ENCODE assay signal across 8 cellular contexts in genomic region chr17:18185391-18185790, GRCh38. TPM values are rescaled to one million over a fixed set of nuclear protein-coding genes. Genes with fewer than 3 reads are reported as not detected.
A peak's percentile ranks its signal among the peaks of the same experiment; 100 is the strongest.
DNase-seq lines count a peak whose midpoint lies in the region; ATAC-seq and TF ChIP-seq lines count a peak whose summit lies in the region.

No MANE protein-coding gene starts in this region.

- H3K36me3 ChIP-seq in HUES6 (ENCODE audit: control insufficient read depth, insufficient read depth, low read length) = peaks cover 43% of the 10 kb centered on the region
- H3K36me3 ChIP-seq in body of pancreas (replicated peaks in 1 of 2; ENCODE audit: insufficient read depth in 1 of 2, low read depth in 2 of 2) = no peaks in the 10 kb centered on the region
- H3K36me3 ChIP-seq in uterus = no peaks in the 10 kb centered on the region

- H3K27ac ChIP-seq in 22Rv1 = 0 out of 2 replicates have a peak overlapping the region, but pooled peaks have one; percentile 22
- H3K27ac ChIP-seq in HUES6 (ENCODE audit: low read depth, low read length) = no peak overlapping the region
- H3K27ac ChIP-seq in body of pancreas = peak overlapping the region; percentile 17 to 98 (median 80)
- peak overlapping the region; percentile 93 to 96 for H3K27ac ChIP-seq in uterus

- H3K4me3 ChIP-seq in HUES6 (ENCODE audit: low read depth, low read length) = peak overlapping the region; percentile 67
- H3K4me3 ChIP-seq in body of pancreas = peak overlapping the region; percentile 4 to 94
- H3K4me3 ChIP-seq in uterus = peak overlapping the region; percentile 90 to 92

- no peak for TF ChIP-seq POLR2A in body of pancreas (IDR thresholded peaks at IDR 0.05)
- no peak for TF ChIP-seq POLR2A in uterus (IDR thresholded peaks at IDR 0.05)

- intact Hi-C loops in body of pancreas (cut with DNase I) (no loop called here), uterus (cut with DNase I; ENCODE audit: low total_unique reads) (no loop called here)

- no peak for ATAC-seq in body of pancreas

- H3K9ac ChIP-seq in HUES6 (ENCODE audit: low read length) = peak overlapping the region; percentile 54

- H3K27me3 ChIP-seq in HUES6 (ENCODE audit: control insufficient read depth, insufficient read depth, low read length) (no peaks in the 10 kb centered on the region), body of pancreas (no peaks in the 10 kb centered on the region), uterus (no peaks in the 10 kb centered on the region)

- no peaks in the 10 kb centered on the region for H3K9me3 ChIP-seq in HUES6 (ENCODE audit: control insufficient read depth, insufficient read depth, low read depth, low read length)
- H3K9me3 ChIP-seq in body of pancreas = no peaks in the 10 kb centered on the region
- H3K9me3 ChIP-seq in uterus = no peaks in the 10 kb centered on the region

- in situ Hi-C loops in GM13976 (cut with MboI; ENCODE audit: low sequenced_read_pairs, unreplicated experiment) = no loop called here

- H3K4me1 ChIP-seq in HUES6 (ENCODE audit: control insufficient read depth, insufficient read depth, low read length) (peaks cover 40% of the 10 kb centered on the region), body of pancreas (peaks cover 66% of the 10 kb centered on the region), uterus (peaks cover 13 to 28% of the 10 kb centered on the region in 2 donors)

- peak in 1 of 4 donors; percentile 14 for DNase-seq in body of pancreas
- peak; percentile 39 for DNase-seq in medulla oblongata (ENCODE audit: extremely low spot score)
- DNase-seq in uterus = no peak
- no peak for DNase-seq in GM13976 (ENCODE audit: low spot score)
- DNase-seq in HPDE6-E6E7 (ENCODE audit: extremely low spot score) = no peak
- no peak for DNase-seq in HuH-7 (ENCODE audit: low spot score)

- TF ChIP-seq CTCF in 22Rv1 (IDR thresholded peaks at IDR 0.05) (no peak), body of pancreas (IDR thresholded peaks at IDR 0.05) (no peak), uterus (IDR thresholded peaks at IDR 0.05) (no peak), GM13976 (IDR thresholded peaks at IDR 0.05; ENCODE audit: borderline replicate concordance, control extremely low read depth, extremely low read depth, insufficient read depth, missing control alignments) (no peak)

- WGBS in body of pancreas, 2 donors = 8 to 15% methylated on average over 3 of the region's 3 CpGs

RNA-seq across cellular contexts. Expression of gene ALKBH5, which starts 1.8 kb away (rescaled TPM):
- total RNA-seq in body of pancreas = 10 to 100 TPM; 45.4 to 48.8 TPM
- total RNA-seq in uterus = 100 to 1,000 TPM in 2 of 4 donors, 10 to 100 TPM in 2; 66.5 to 136 (median 98.5) TPM

RNA-seq across cellular contexts. Expression of gene LLGL1, which starts 40.0 kb away (rescaled TPM):
- 10 to 100 TPM in 1 of 2 donors, 1 to 10 TPM in 1; 6.6 to 11.4 TPM for total RNA-seq in body of pancreas
- 10 to 100 TPM in 3 of 4 donors, 1 to 10 TPM in 1; 7.6 to 72.0 (median 23.1) TPM for total RNA-seq in uterus
